Comparison of ENCODE assay signal across 8 cellular contexts in genomic region chr2:196274387-196274809, GRCh38.
A peak's percentile ranks its signal among the peaks of the same experiment; 100 is the strongest.
DNase-seq lines count a peak whose midpoint lies in the region; ATAC-seq lines count a peak whose summit lies in the region.

No MANE protein-coding gene starts in this region.

- H3K36me3 Mint-ChIP-seq in T-helper 1 cell treated with Interleukin-12 subunit alpha and Interleukin-12 subunit beta and Interleukin-4 antibody, amounts not matched to agents 30 μg/mL and 1 μg/mL, for 36 hours (ENCODE audit: low read depth) = peaks cover 4% of the 10 kb centered on the region

- H3K27me3 Mint-ChIP-seq in T-helper 1 cell treated with Interleukin-12 subunit alpha and Interleukin-12 subunit beta and Interleukin-4 antibody, amounts not matched to agents 30 μg/mL and 1 μg/mL, for 36 hours (ENCODE audit: low read depth) = no peaks in the 10 kb centered on the region

- no peak overlapping the region for H3K27ac Mint-ChIP-seq in T-helper 1 cell treated with Interleukin-12 subunit alpha and Interleukin-12 subunit beta and Interleukin-4 antibody, amounts not matched to agents 30 μg/mL and 1 μg/mL, for 36 hours

- no peaks in the 10 kb centered on the region for H3K79me2 ChIP-seq in ACC112 (ENCODE audit: control insufficient read depth, insufficient read depth, low read length, unreplicated experiment)

- H3K27ac ChIP-seq in ACC112 (ENCODE audit: low read depth, low read length) = peak overlapping the region; percentile 44; the same call in 1 of the 2 replicates

- ATAC-seq in GM18868 (IDR thresholded peaks at IDR 0.05; ENCODE audit: unreplicated experiment) = peak; percentile 73
- peak; percentile 39 for ATAC-seq in HG03575 (IDR thresholded peaks at IDR 0.05; ENCODE audit: extremely low read depth, insufficient number of reproducible peaks, low FRiP score, unreplicated experiment)

- DNase-seq in kidney tubule cell (ENCODE audit: low spot score) (peak; percentile 59), SKM-1 treated with dmso at 0.1 percent for 144 hours (lab: John Stamatoyannopoulos, UW; ENCODE audit: unreplicated experiment) (no peak), AG08395 (ENCODE audit: low spot score) (no peak), NCI-H1092 (lab: John Stamatoyannopoulos, UW) (no peak)

- H3K27me3 ChIP-seq in ACC112 (ENCODE audit: insufficient read depth, low read length) = no peaks in the 10 kb centered on the region

- H3K4me3 ChIP-seq in ACC112 (ENCODE audit: low read depth, low read length) = 0 out of 2 replicates have a peak overlapping the region, but pooled peaks have one; percentile 15

- H3K4me3 Mint-ChIP-seq in T-helper 1 cell treated with Interleukin-12 subunit alpha and Interleukin-12 subunit beta and Interleukin-4 antibody, amounts not matched to agents 30 μg/mL and 1 μg/mL, for 36 hours = peak overlapping the region; percentile 41

- H3K4me1 ChIP-seq in ACC112 (ENCODE audit: control insufficient read depth, insufficient read depth, low read length, unreplicated experiment) = peaks cover 53% of the 10 kb centered on the region

- peaks cover 41% of the 10 kb centered on the region for H3K4me1 Mint-ChIP-seq in T-helper 1 cell treated with Interleukin-12 subunit alpha and Interleukin-12 subunit beta and Interleukin-4 antibody, amounts not matched to agents 30 μg/mL and 1 μg/mL, for 36 hours (ENCODE audit: low read depth)

- H2AFZ ChIP-seq in ACC112 (ENCODE audit: low read length, unreplicated experiment) = no peak overlapping the region

- no peaks in the 10 kb centered on the region for H3K9me3 Mint-ChIP-seq in T-helper 1 cell treated with Interleukin-12 subunit alpha and Interleukin-12 subunit beta and Interleukin-4 antibody, amounts not matched to agents 30 μg/mL and 1 μg/mL, for 36 hours

- no peaks in the 10 kb centered on the region for H3K36me3 ChIP-seq in ACC112 (ENCODE audit: insufficient read depth, low read length)
